Comparison of ENCODE assay signal across 29 cellular contexts in the genomic region with DNA sequence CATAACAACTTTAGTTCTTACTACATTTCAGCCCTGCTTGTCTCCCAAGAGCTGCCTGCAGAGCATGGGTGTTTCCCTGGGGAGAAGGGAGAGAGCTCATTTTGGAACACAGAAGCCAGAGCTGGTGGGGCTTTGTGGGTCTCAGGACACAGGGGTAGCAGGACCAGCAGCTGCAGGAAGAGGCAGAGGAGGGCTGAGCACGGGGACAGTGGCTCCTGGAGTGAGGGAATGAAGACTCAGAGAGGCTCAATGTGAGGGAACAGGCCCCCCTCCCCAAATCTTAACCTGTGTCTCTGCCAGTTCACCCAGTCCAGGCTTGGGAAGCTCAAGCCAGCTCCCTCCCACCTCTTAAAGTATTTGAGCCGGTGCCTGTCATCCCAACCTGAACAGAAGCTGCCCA. TPM values are rescaled to one million over a fixed set of nuclear protein-coding genes. Genes with fewer than 3 reads are reported as not detected.
DNase-seq lines count a peak whose midpoint lies in the region; ATAC-seq and TF ChIP-seq lines count a peak whose summit lies in the region.
"Had no signal": no experiment of that assay in that cellular context is flagged by ENCODE, and none has a peak within 500 bp of the region (broad histone marks: within the 10 kb centered on the region; RNA-seq: fewer than 3 reads in every experiment).

No MANE protein-coding gene starts in this region.

- H3K9ac ChIP-seq in H9 (ENCODE audit: extremely low read depth, insufficient read length, low read length) = no peak overlapping the region

- ATAC-seq in right cardiac atrium = no peak
- no peak for ATAC-seq in T-cell (replicated peaks in 1 of 4)
- ATAC-seq: PC-3; right lobe of liver; stimulated activated naive CD8-positive, alpha-beta T cell treated with anti-CD3 and anti-CD28 coated beads, Interleukin-15, Interleukin-2, amounts not matched to agents 100 U/mL and 50 U/mL, for 24 hours had no signal

- H3T11ph ChIP-seq in H9 (ENCODE audit: low read length) = no peak overlapping the region

- POLR2A ChIA-PET in T-cell (lab: Charles Lee) = no interaction called here

- H4K91ac ChIP-seq in H9 (ENCODE audit: insufficient read length, low read depth, low read length) = no peak overlapping the region

- H3K79me2 ChIP-seq in H9 (ENCODE audit: insufficient read depth, low read length) = no peaks in the 10 kb centered on the region

- H3K27ac Mint-ChIP-seq in H9 (peak overlapping the region in 2 of 3 experiments; percentile 75 to 87; a peak in 3 of 7 replicates), T-cell (no peak overlapping the region)
- H3K27ac Mint-ChIP-seq: activated CD4-positive, alpha-beta memory T cell treated with anti-CD3 and anti-CD28 coated beads for 36 hours; activated naive CD4-positive, alpha-beta T cell treated with anti-CD3 and anti-CD28 coated beads for 36 hours; IgD-negative memory B cell; immature natural killer cell; memory B cell had no signal

- no peak overlapping the region for H4K5ac ChIP-seq in H9 (ENCODE audit: insufficient read length, low read depth, low read length)

- no peak overlapping the region for H3K56ac ChIP-seq in H9 (ENCODE audit: insufficient read length, low read depth, low read length)

- peaks cover 0 to 4% (median 0%) of the 10 kb centered on the region in 3 experiments; a peak in 1 of 7 replicates for H3K36me3 Mint-ChIP-seq in H9 (ENCODE audit: insufficient read depth in 1 of 3, low read depth in 3 of 3)
- H3K36me3 Mint-ChIP-seq in T-cell = no peaks in the 10 kb centered on the region
- H3K36me3 Mint-ChIP-seq: activated CD4-positive, alpha-beta memory T cell treated with anti-CD3 and anti-CD28 coated beads for 36 hours; IgD-negative memory B cell; immature natural killer cell; memory B cell had no signal

- peaks cover 0 to 14% of the 10 kb centered on the region in 2 experiments for H3K4me1 Mint-ChIP-seq in H9
- no peaks in the 10 kb centered on the region for H3K4me1 Mint-ChIP-seq in T-cell
- H3K4me1 Mint-ChIP-seq: IgD-negative memory B cell, immature natural killer cell, memory B cell had no signal

- H3K14ac ChIP-seq in H9 (ENCODE audit: insufficient read depth, low read length) = no peak overlapping the region

- no peak overlapping the region for H4K8ac ChIP-seq in H9 (replicated peaks; ENCODE audit: insufficient read length, low read depth, low read length)

- no peak overlapping the region for H2BK15ac ChIP-seq in H9 (ENCODE audit: low read depth, low read length)

- H3K18ac ChIP-seq in H9 (ENCODE audit: insufficient read length, low read depth, low read length) = no peak overlapping the region

- H3K23me2 ChIP-seq in H9 (ENCODE audit: insufficient read length, low read depth, low read length, poor library complexity, severe bottlenecking) = no peaks in the 10 kb centered on the region

- H4K20me1 ChIP-seq in H9 (ENCODE audit: control insufficient read depth, insufficient read depth, insufficient read length) = no peaks in the 10 kb centered on the region

- H3K36me3 ChIP-seq in adrenal gland (replicated peaks in 1 of 2) (no peaks in the 10 kb centered on the region), thyroid gland (no peaks in the 10 kb centered on the region)
- H3K36me3 ChIP-seq: right lobe of liver had no signal

- H2AFZ ChIP-seq in H9 (ENCODE audit: low read length) = no peak overlapping the region

- CTCF ChIA-PET in T-cell (lab: Charles Lee) = no interaction called here

- H2BK120ac ChIP-seq in H9 (ENCODE audit: low read depth, low read length, poor library complexity, severe bottlenecking) = no peak overlapping the region

- peak overlapping the region; percentile 46 for H2BK5ac ChIP-seq in H9 (ENCODE audit: insufficient read length, low read length)

- no peak for TF ChIP-seq CTCF in H9 (conservative IDR thresholded peaks at IDR 0.05)
- TF ChIP-seq CTCF in adrenal gland (IDR thresholded peaks at IDR 0.05) = no peak
- no peak for TF ChIP-seq CTCF in thyroid gland (IDR thresholded peaks at IDR 0.05)

- no peak overlapping the region for H2BK20ac ChIP-seq in H9 (ENCODE audit: low read depth, low read length, poor library complexity, severe bottlenecking)

- H3K4me3 ChIP-seq in adrenal gland (no peak overlapping the region), right cardiac atrium (ENCODE audit: low read length) (no peak overlapping the region), thyroid gland (replicated peaks in 1 of 3) (no peak overlapping the region)
- H3K4me3 ChIP-seq: right lobe of liver, spleen had no signal

- no peaks in the 10 kb centered on the region for H3K79me1 ChIP-seq in H9 (ENCODE audit: insufficient read depth, low read depth, low read length, poor library complexity, severe bottlenecking)

- H3K23ac ChIP-seq in H9 (ENCODE audit: insufficient read length, low read depth, low read length) = no peak overlapping the region

- H3K4me1 ChIP-seq in H9 (ENCODE audit: insufficient read depth, low read length) = no peaks in the 10 kb centered on the region
- H3K4me1 ChIP-seq in adrenal gland (replicated peaks in 1 of 2) = peaks cover 51 to 88% of the 10 kb centered on the region in 2 donors
- H3K4me1 ChIP-seq in right cardiac atrium (ENCODE audit: control insufficient read depth, insufficient read depth, low read length) = peaks cover 43% of the 10 kb centered on the region
- H3K4me1 ChIP-seq in thyroid gland = peaks cover 15 to 38% of the 10 kb centered on the region in 2 donors
- H3K4me1 ChIP-seq: right lobe of liver had no signal

- no CpG with 5 or more reads among the region's 2 CpGs for WGBS in H9 (ENCODE audit: extremely low coverage, insufficient read length, low lambda C conversion rate)
- 45 to 71% (median 56%) methylated on average over 2 of the region's 2 CpGs for whole genome bisulfite sequencing in adrenal gland, 4 donors
- 44% methylated on average over 2 of the region's 2 CpGs for WGBS in right cardiac atrium
- 50 to 81% methylated on average over 2 of the region's 2 CpGs for WGBS in thyroid gland, 2 donors

- no peaks in the 10 kb centered on the region for H3K27me3 ChIP-seq in H9 (ENCODE audit: insufficient read depth, low read length)
- H3K27me3 ChIP-seq in adrenal gland = no peaks in the 10 kb centered on the region
- H3K27me3 ChIP-seq in right cardiac atrium (ENCODE audit: control insufficient read depth, insufficient read depth) = no peaks in the 10 kb centered on the region
- no peaks in the 10 kb centered on the region for H3K27me3 ChIP-seq in thyroid gland
- H3K27me3 ChIP-seq: right lobe of liver had no signal

- no peak overlapping the region for H3K4ac ChIP-seq in H9 (ENCODE audit: low read depth, low read length)

- DNase-seq in H9 = no peak
- DNase-seq in adrenal gland = peak in 1 of 7 donors; percentile 57
- peak in 1 of 3 donors; percentile 24 for DNase-seq in right cardiac atrium
- no peak for DNase-seq in substantia nigra (lab: John Stamatoyannopoulos, UW)
- DNase-seq in T-cell = no peak
- no peak for DNase-seq in thyroid gland
- no peak for DNase-seq in AML-193 (lab: John Stamatoyannopoulos, UW)
- DNase-seq: activated CD4-positive, alpha-beta memory T cell treated with anti-CD3 and anti-CD28 coated beads for 36 hours; activated CD4-positive, alpha-beta T cell treated with anti-CD3 and anti-CD28 coated beads for 1 hour; activated CD8-positive, alpha-beta memory T cell treated with anti-CD3 and anti-CD28 coated beads, Interleukin-2, amount 50 U/mL, for 4 hours; activated naive CD4-positive, alpha-beta T cell treated with anti-CD3 and anti-CD28 coated beads for 36 hours; Calu3; DMS79 treated with DMSO at 0.1 percent for 48 hours; effector CD8-positive, alpha-beta T cell; GDM1; immature natural killer cell; NCI-H1048; NCI-H187; NCI-H524 treated with DMSO at 0.1 percent for 48 hours; NK-92 treated with Interleukin-12 subunit alpha and Interleukin-12 subunit beta, amount 100 ng/mL, for 24 hours; PC-3; SHP77 treated with DMSO at 0.1 percent for 48 hours; spleen; stimulated activated CD4-positive, alpha-beta T cell treated with anti-CD3 and anti-CD28 coated beads, Interleukin-2, amount 100 ng/mL, for 24 hours; stimulated activated naive CD8-positive, alpha-beta T cell treated with anti-CD3 and anti-CD28 coated beads, Interleukin-15, Interleukin-2, amounts not matched to agents 100 U/mL and 50 U/mL, for 24 hours had no signal

- no peak overlapping the region for H2AK5ac ChIP-seq in H9 (ENCODE audit: insufficient read length, low read length)

- H3K27ac ChIP-seq in H9 (ENCODE audit: insufficient read length, low read depth, low read length) = no peak overlapping the region
- peak overlapping the region; percentile 24 to 91 (median 66) for H3K27ac ChIP-seq in adrenal gland
- H3K27ac ChIP-seq in right cardiac atrium (ENCODE audit: low read length) = peak overlapping the region; percentile 46
- H3K27ac ChIP-seq in substantia nigra (ENCODE audit: low read depth, low read length, poor library complexity, severe bottlenecking) = peak overlapping the region; percentile 98
- H3K27ac ChIP-seq in thyroid gland = peak overlapping the region in 1 of 3 donors; percentile 30
- H3K27ac ChIP-seq: right lobe of liver, spleen had no signal

- H3K4me3 Mint-ChIP-seq in H9 (no peak overlapping the region), T-cell (no peak overlapping the region)
- H3K4me3 Mint-ChIP-seq: activated CD4-positive, alpha-beta memory T cell treated with anti-CD3 and anti-CD28 coated beads for 36 hours; activated naive CD4-positive, alpha-beta T cell treated with anti-CD3 and anti-CD28 coated beads for 36 hours; IgD-negative memory B cell; immature natural killer cell; memory B cell; neural crest cell had no signal

- no peaks in the 10 kb centered on the region for H3K9me3 ChIP-seq in H9 (ENCODE audit: control insufficient read depth, low read depth, low read length)
- no peaks in the 10 kb centered on the region for H3K9me3 ChIP-seq in adrenal gland (replicated peaks in 1 of 3)
- H3K9me3 ChIP-seq in right cardiac atrium (ENCODE audit: control insufficient read depth, low read length) = no peaks in the 10 kb centered on the region
- H3K9me3 ChIP-seq in thyroid gland = no peaks in the 10 kb centered on the region
- H3K9me3 ChIP-seq: right lobe of liver, spleen had no signal

- H2BK12ac ChIP-seq in H9 (ENCODE audit: insufficient read length, low read depth, low read length) = no peak overlapping the region

- H3K27me3 Mint-ChIP-seq in H9 (ENCODE audit: low read depth) (peaks cover 6% of the 10 kb centered on the region), T-cell (peaks cover 1 to 6% of the 10 kb centered on the region in 2 donors)
- H3K27me3 Mint-ChIP-seq: activated CD4-positive, alpha-beta memory T cell treated with anti-CD3 and anti-CD28 coated beads for 36 hours had no signal

- intact Hi-C loops in adrenal gland (cut with DNase I) = no loop called here
- intact Hi-C loops in right cardiac atrium (cut with DNase I) = no loop called here
- intact Hi-C loops in thyroid gland (cut with DNase I) = no loop called here

- H3K4me2 ChIP-seq in H9 (ENCODE audit: insufficient read depth, insufficient read length, low read length) = no peak overlapping the region

- TF ChIP-seq POLR2A in adrenal gland (IDR thresholded peaks at IDR 0.05) = no peak
- no peak for TF ChIP-seq POLR2A in thyroid gland (IDR thresholded peaks at IDR 0.05)

- H3K9me3 Mint-ChIP-seq in H9 (no peaks in the 10 kb centered on the region), T-cell (no peaks in the 10 kb centered on the region)
- H3K9me3 Mint-ChIP-seq: activated CD4-positive, alpha-beta memory T cell treated with anti-CD3 and anti-CD28 coated beads for 36 hours; activated naive CD4-positive, alpha-beta T cell treated with anti-CD3 and anti-CD28 coated beads for 36 hours; IgD-negative memory B cell; immature natural killer cell; memory B cell had no signal

RNA-seq across cellular contexts. Expression of gene CHST3, which starts 50.0 kb away (rescaled TPM):
- 6.0 and 6.1 TPM in 2 replicates for total RNA-seq in H9 (2021)
- 10 to 100 TPM; 32.2 to 49.7 (median 35.9) TPM for total RNA-seq in adrenal gland
- polyA plus RNA-seq in adrenal gland = 10 to 100 TPM in 1 of 3 donors, 1 to 10 TPM in 2; 3.9 to 30.2 (median 5.4) TPM
- total RNA-seq in right cardiac atrium = 10 to 100 TPM; 19.8 to 37.0 (median 23.3) TPM
- 14.9 TPM for polyA plus RNA-seq in right cardiac atrium
- total RNA-seq in T-cell = under 1 TPM in 3 of 5 donors, not detected in 2; 0.09 to 0.10 (median 0.09) TPM
- 10 to 100 TPM in 3 of 4 donors, 1 to 10 TPM in 1; 8.6 to 16.9 (median 14.0) TPM for total RNA-seq in thyroid gland
- polyA plus RNA-seq: IgD-negative memory B cell, immature natural killer cell had no signal

Comparison
In these comparisons a context has a peak if more than half of its experiments do, and no peak if none do; other contexts are left out.
1. H3K27ac Mint-ChIP-seq: peak in H9 (2 of 3); none in T-cell (0 of 2).